ENCODE assay signal across 13 cellular contexts in genomic region chr12:45668641-45669040, GRCh38.
DNase-seq lines count a peak whose midpoint lies in the region; ATAC-seq, FAIRE-seq and TF ChIP-seq lines count a peak whose summit lies in the region.
"Had no signal": no experiment of that assay in that cellular context is flagged by ENCODE, and none has a peak within 500 bp of the region (broad histone marks: within the 10 kb centered on the region; RNA-seq: fewer than 3 reads in every experiment).

No MANE protein-coding gene starts in this region.

- no peaks in the 10 kb centered on the region for H3K9me3 ChIP-seq in gastroesophageal sphincter
- H3K9me3 ChIP-seq: adrenal gland, SK-N-SH had no signal

- H3K36me3 ChIP-seq in gastroesophageal sphincter: no peaks in the 10 kb centered on the region
- H3K36me3 ChIP-seq: adrenal gland had no signal

- H3K4me1 ChIP-seq in gastroesophageal sphincter: peaks cover 0 to 27% (median 8%) of the 10 kb centered on the region in 3 donors
- H3K4me1 ChIP-seq: adrenal gland had no signal

- ATAC-seq in GM21390 (IDR thresholded peaks at IDR 0.05; ENCODE audit: unreplicated experiment) (peak; percentile 24), HG03432 (IDR thresholded peaks at IDR 0.05; ENCODE audit: unreplicated experiment) (peak; percentile 31), gastroesophageal sphincter (no peak)

- peak overlapping the region in 1 of 2 donors; percentile 18 for H3K4me3 ChIP-seq in gastroesophageal sphincter
- H3K4me3 ChIP-seq: adrenal gland, GM23248 had no signal

- no peak for TF ChIP-seq CTCF in D721Med (IDR thresholded peaks at IDR 0.05; ENCODE audit: insufficient read depth, missing control alignments)
- no peak for TF ChIP-seq CTCF in gastroesophageal sphincter (IDR thresholded peaks at IDR 0.05)

- peak overlapping the region; percentile 22 to 54 (median 33) for H3K27ac ChIP-seq in gastroesophageal sphincter
- H3K27ac ChIP-seq: adrenal gland, GM23248 had no signal

- TF ChIP-seq POLR2A in gastroesophageal sphincter (IDR thresholded peaks at IDR 0.05): no peak

- no peaks in the 10 kb centered on the region for H3K27me3 ChIP-seq in gastroesophageal sphincter
- H3K27me3 ChIP-seq: adrenal gland had no signal

- DNase-seq in D721Med (ENCODE audit: insufficient read length, low spot score) (no peak), mucosa of gallbladder (ENCODE audit: low spot score) (no peak), HuH-7.5 (ENCODE audit: low spot score) (no peak), CD1c-positive myeloid dendritic cell (ENCODE audit: extremely low spot score) (no peak)
- no peak for DNase-seq in NK-92 treated with Interleukin-12 subunit alpha and Interleukin-12 subunit beta, amount 100 ng/mL, for 24 hours (lab: John Stamatoyannopoulos, UW)
- DNase-seq: adrenal gland; GM23248; NCI-H2081 treated with DMSO at 0.1 percent for 48 hours; SK-N-SH; stimulated activated CD4-positive, alpha-beta T cell treated with anti-CD3 and anti-CD28 coated beads, Interleukin-15, amount 100 ng/mL, for 24 hours had no signal

- FAIRE-seq in D721Med (lab: Jason Lieb, UNC): peak; percentile 64

- no peak for TF ChIP-seq EP300 in gastroesophageal sphincter (IDR thresholded peaks at IDR 0.05)

- 11 to 29% methylated on average over 1 of the region's 1 CpG for WGBS in gastroesophageal sphincter (ENCODE audit: low coverage in 1 of 2), 2 donors
